ENCODE assay signal across 9 cellular contexts in genomic region chr15:40342421-40343313, GRCh38. TPM values are rescaled to one million over a fixed set of nuclear protein-coding genes. Genes with fewer than 3 reads are reported as not detected.
DNase-seq lines count a peak whose midpoint lies in the region; ATAC-seq and TF ChIP-seq lines count a peak whose summit lies in the region.
"Had no signal": no experiment of that assay in that cellular context is flagged by ENCODE, and none has a peak within 500 bp of the region (broad histone marks: within the 10 kb centered on the region; RNA-seq: fewer than 3 reads in every experiment).

No MANE protein-coding gene starts in this region.

- no peak overlapping the region for H3K14ac ChIP-seq in mesenchymal stem cell (ENCODE audit: low read length in 2 of 2)

- peak overlapping the region; percentile 41 for H3K9ac ChIP-seq in mesenchymal stem cell (ENCODE audit: low read length)

- H3K4me3 ChIP-seq in mesenchymal stem cell (ENCODE audit: insufficient read depth in 1 of 2, low read depth in 1 of 2, low read length in 2 of 2) = no peak overlapping the region
- H3K4me3 ChIP-seq: cardiac muscle cell had no signal

- intact Hi-C loops in sciatic nerve (cut with DNase I) = no loop called here

- WGBS in mesenchymal stem cell = 31% methylated on average over 7 of the region's 7 CpGs

- H3K4me1 ChIP-seq in mesenchymal stem cell (ENCODE audit: control insufficient read depth, insufficient read depth, low read depth, low read length) = peaks cover 47% of the 10 kb centered on the region

- TF ChIP-seq CTCF in VCaP (conservative IDR thresholded peaks at IDR 0.05) = no peak

- peaks cover 2% of the 10 kb centered on the region for H3K79me1 ChIP-seq in mesenchymal stem cell (replicated peaks; ENCODE audit: low read length, poor library complexity, severe bottlenecking)

- H3K4ac ChIP-seq in mesenchymal stem cell (ENCODE audit: low read depth in 1 of 2, low read length in 2 of 2) = peak overlapping the region; percentile 39 to 57

- H3K9me3 ChIP-seq in mesenchymal stem cell (ENCODE audit: control insufficient read depth, low read length) = no peaks in the 10 kb centered on the region

- H2BK15ac ChIP-seq in mesenchymal stem cell (ENCODE audit: low read depth, poor library complexity, severe bottlenecking) = peak overlapping the region; percentile 55

- no peak overlapping the region for H3K23ac ChIP-seq in mesenchymal stem cell (ENCODE audit: low read length in 2 of 2)

- H3K27ac ChIP-seq in VCaP (peak overlapping the region; percentile 97; the same call in 1 of the 2 replicates), mesenchymal stem cell (ENCODE audit: low read length, poor library complexity, severe bottlenecking) (peak overlapping the region; percentile 65)
- H3K27ac ChIP-seq: cardiac muscle cell had no signal

- peak overlapping the region; percentile 75 for H2BK120ac ChIP-seq in mesenchymal stem cell (ENCODE audit: low read depth, low read length)

- ATAC-seq in sciatic nerve (no peak), HG02973 (IDR thresholded peaks at IDR 0.05; ENCODE audit: unreplicated experiment) (no peak), HG03354 (IDR thresholded peaks at IDR 0.05; ENCODE audit: poor library complexity, severe bottlenecking, unreplicated experiment) (no peak)

- DNase-seq in A172 (ENCODE audit: low spot score) (peak; percentile 51), mesenchymal stem cell (peak; percentile 65), sciatic nerve (ENCODE audit: low spot score) (no peak)
- DNase-seq: kidney glomerular epithelial cell, NCI-H1417 had no signal

- H4K91ac ChIP-seq in mesenchymal stem cell (ENCODE audit: low read length) = peak overlapping the region; percentile 71

- H2BK12ac ChIP-seq in mesenchymal stem cell (ENCODE audit: low read length in 2 of 2) = peak overlapping the region; percentile 54 to 80

- peak overlapping the region; percentile 92 for H4K8ac ChIP-seq in mesenchymal stem cell (ENCODE audit: low read length)

- H3K27me3 ChIP-seq in mesenchymal stem cell (ENCODE audit: control insufficient read depth in 1 of 2, insufficient read depth in 1 of 2, low read length in 2 of 2) = no peaks in the 10 kb centered on the region
- H3K27me3 ChIP-seq: cardiac muscle cell had no signal

- H2AK5ac ChIP-seq in mesenchymal stem cell (ENCODE audit: low read length, severe bottlenecking) = peak overlapping the region; percentile 21

- H3K18ac ChIP-seq in mesenchymal stem cell (ENCODE audit: low read depth in 1 of 2, low read length in 2 of 2) = peak overlapping the region; percentile 70 to 95

- H3K36me3 ChIP-seq in mesenchymal stem cell (ENCODE audit: control insufficient read depth in 1 of 2, insufficient read depth in 2 of 2, low read depth in 1 of 2, low read length in 2 of 2) = peaks cover 0 to under 1% of the 10 kb centered on the region in 2 experiments
- H3K36me3 ChIP-seq: cardiac muscle cell had no signal

- H2BK5ac ChIP-seq in mesenchymal stem cell (ENCODE audit: low read depth, low read length, poor library complexity, severe bottlenecking) = peak overlapping the region; percentile 8

- H3K4me2 ChIP-seq in mesenchymal stem cell (ENCODE audit: low read length, poor library complexity, severe bottlenecking) = no peak overlapping the region

- no peak overlapping the region for H2AFZ ChIP-seq in mesenchymal stem cell (ENCODE audit: low read depth, low read length)

RNA-seq across cellular contexts. Expression of gene CCDC9B, which starts 1.9 kb away (rescaled TPM):
- total RNA-seq in A172 (2014; rRNA removed; shearing (Covaris generic)) = 4.4 and 12.1 TPM in 2 replicates
- 34.5 TPM for polyA plus RNA-seq in mesenchymal stem cell (2013, experiment 1 of 2)
- 31.6 TPM for polyA plus RNA-seq in mesenchymal stem cell (2013, experiment 2 of 2)
- 37.8 TPM for total RNA-seq in sciatic nerve

RNA-seq across cellular contexts. Expression of gene PHGR1, which starts 8.2 kb away (rescaled TPM):
- not detected in 2 replicates for total RNA-seq in A172 (2014; rRNA removed; shearing (Covaris generic))
- polyA plus RNA-seq in mesenchymal stem cell (2013, experiment 1 of 2) = not detected
- not detected for polyA plus RNA-seq in mesenchymal stem cell (2013, experiment 2 of 2)
- total RNA-seq in sciatic nerve = not detected
- total RNA-seq: cardiac muscle cell had no signal
- polyA plus RNA-seq: cardiac muscle cell had no signal

RNA-seq across cellular contexts. Expression of gene DISP2, which starts 15.4 kb away (rescaled TPM):
- 0.19 and 0.36 TPM in 2 replicates for total RNA-seq in A172 (2014; rRNA removed; shearing (Covaris generic))
- 0.44 TPM for polyA plus RNA-seq in mesenchymal stem cell (2013, experiment 1 of 2)
- 0.49 TPM for polyA plus RNA-seq in mesenchymal stem cell (2013, experiment 2 of 2)
- 2.1 TPM for total RNA-seq in sciatic nerve

RNA-seq across cellular contexts. Expression of gene INAFM2, which starts 19.2 kb away (rescaled TPM):
- 12.7 and 14.7 TPM in 2 replicates for total RNA-seq in A172 (2014; rRNA removed; shearing (Covaris generic))
- 75.5 TPM for polyA plus RNA-seq in mesenchymal stem cell (2013, experiment 1 of 2)
- polyA plus RNA-seq in mesenchymal stem cell (2013, experiment 2 of 2) = 80.9 TPM
- 25.5 TPM for total RNA-seq in sciatic nerve

RNA-seq across cellular contexts. Expression of gene PLCB2, which starts 34.9 kb away (rescaled TPM):
- total RNA-seq in A172 (2014; rRNA removed; shearing (Covaris generic)) = not detected in 2 replicates
- polyA plus RNA-seq in mesenchymal stem cell (2013, experiment 1 of 2) = 14.0 TPM
- 13.9 TPM for polyA plus RNA-seq in mesenchymal stem cell (2013, experiment 2 of 2)
- 43.4 TPM for total RNA-seq in sciatic nerve
